15 cellular contexts compared by ENCODE assay signal in the genomic region with DNA sequence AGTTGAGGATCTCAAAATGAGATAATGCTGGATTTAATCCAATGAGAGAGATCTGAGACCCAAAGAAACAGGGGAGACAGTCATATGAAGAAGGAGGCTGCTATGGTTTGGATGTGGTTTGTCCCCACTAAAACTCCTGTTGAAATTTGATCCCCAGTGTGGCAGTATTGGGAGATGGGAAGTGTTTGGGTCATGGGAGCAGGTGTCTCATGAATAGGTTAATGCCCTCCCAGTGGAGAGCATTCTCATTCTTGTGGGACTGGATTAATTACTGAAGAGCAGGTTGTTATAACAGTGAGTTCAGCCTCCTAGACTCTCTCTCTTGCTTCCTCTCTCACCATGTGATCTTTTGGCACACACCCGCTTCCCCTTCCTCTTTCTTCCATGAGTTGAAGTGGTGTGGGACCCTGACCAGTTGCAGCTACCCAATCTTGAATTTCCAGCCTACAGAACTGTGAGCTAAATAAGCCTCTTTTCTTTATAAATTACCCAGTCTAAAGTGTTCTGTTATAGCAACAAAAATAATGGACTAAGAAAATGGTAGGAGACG.
A peak's percentile ranks its signal among the peaks of the same experiment; 100 is the strongest.
DNase-seq lines count a peak whose midpoint lies in the region; ATAC-seq and TF ChIP-seq lines count a peak whose summit lies in the region.
"Had no signal": no experiment of that assay in that cellular context is flagged by ENCODE, and none has a peak within 500 bp of the region (broad histone marks: within the 10 kb centered on the region; RNA-seq: fewer than 3 reads in every experiment).

No MANE protein-coding gene starts in this region.

- H3K27ac ChIP-seq in neural progenitor cell = no peak overlapping the region
- no peak overlapping the region for H3K27ac ChIP-seq in CD8-positive, alpha-beta T cell (ENCODE audit: low read depth, low read length)
- H3K27ac ChIP-seq: left ventricle myocardium inferior had no signal

- no peak overlapping the region for H3K4me3 Mint-ChIP-seq in neural progenitor cell
- H3K4me3 Mint-ChIP-seq in CD8-positive, alpha-beta T cell = no peak overlapping the region
- H3K4me3 Mint-ChIP-seq: activated CD8-positive, alpha-beta T cell treated with anti-CD3 and anti-CD28 coated beads, Interleukin-2, amount 10 ng/mL, durations not matched to agents 7 days and 5 days had no signal

- no peak overlapping the region for H3K4me3 ChIP-seq in neural progenitor cell
- no peak overlapping the region for H3K4me3 ChIP-seq in CD8-positive, alpha-beta T cell (ENCODE audit: low read depth, low read length)
- H3K4me3 ChIP-seq: GM12878, left ventricle myocardium inferior had no signal

- H3K4me2 ChIP-seq in neural progenitor cell = no peak overlapping the region

- H3K9me3 Mint-ChIP-seq in neural progenitor cell = no peaks in the 10 kb centered on the region
- H3K9me3 Mint-ChIP-seq in CD8-positive, alpha-beta T cell = no peaks in the 10 kb centered on the region
- H3K9me3 Mint-ChIP-seq: activated naive CD4-positive, alpha-beta T cell treated with anti-CD3 and anti-CD28 coated beads, Interleukin-2, amount 50 U/mL, for 72 hours had no signal

- TF ChIP-seq CTCF in neural progenitor cell (IDR thresholded peaks at IDR 0.05) = no peak
- no peak for TF ChIP-seq CTCF in CD8-positive, alpha-beta T cell (IDR thresholded peaks at IDR 0.05)

- H3K4me1 Mint-ChIP-seq in neural progenitor cell = peaks cover 6% of the 10 kb centered on the region
- H3K4me1 Mint-ChIP-seq in CD8-positive, alpha-beta T cell (ENCODE audit: low read depth) = no peaks in the 10 kb centered on the region

- no peak overlapping the region for H3K27ac Mint-ChIP-seq in neural progenitor cell
- H3K27ac Mint-ChIP-seq in CD8-positive, alpha-beta T cell = no peak overlapping the region
- H3K27ac Mint-ChIP-seq: activated CD8-positive, alpha-beta T cell treated with anti-CD3 and anti-CD28 coated beads, Interleukin-2, amount 10 ng/mL, durations not matched to agents 7 days and 5 days; activated naive CD4-positive, alpha-beta T cell treated with anti-CD3 and anti-CD28 coated beads, Interleukin-2, amount 50 U/mL, for 72 hours had no signal

- H3K27me3 ChIP-seq in neural progenitor cell = no peaks in the 10 kb centered on the region
- H3K27me3 ChIP-seq in CD8-positive, alpha-beta T cell (ENCODE audit: insufficient read depth, low read length) = no peaks in the 10 kb centered on the region

- H3K27me3 Mint-ChIP-seq in neural progenitor cell (ENCODE audit: insufficient read depth, low read depth) = peaks cover 2% of the 10 kb centered on the region
- peaks cover 7% of the 10 kb centered on the region for H3K27me3 Mint-ChIP-seq in CD8-positive, alpha-beta T cell (ENCODE audit: low read depth)

- DNase-seq in DMS79 treated with DMSO at 0.1 percent for 48 hours (lab: John Stamatoyannopoulos, UW) = peak; percentile 24
- DNase-seq in DMS79 (lab: John Stamatoyannopoulos, UW) = no peak
- peak; percentile 75 for DNase-seq in NCI-H146 (lab: John Stamatoyannopoulos, UW)
- peak; percentile 26 for DNase-seq in SKM-1 (lab: John Stamatoyannopoulos, UW; ENCODE audit: unreplicated experiment)
- DNase-seq in neural progenitor cell (ENCODE audit: low spot score) = peak; percentile 16
- DNase-seq in ecto neural progenitor cell (ENCODE audit: low spot score) = no peak
- no peak for DNase-seq in CD8-positive, alpha-beta T cell
- no peak for DNase-seq in hepatic stellate cell (ENCODE audit: low spot score)
- DNase-seq: activated CD8-positive, alpha-beta T cell treated with anti-CD3 and anti-CD28 coated beads, Interleukin-2, amount 10 ng/mL, durations not matched to agents 7 days and 5 days; caudate nucleus; left ventricle myocardium inferior; NCI-H1048; T-helper 2 cell had no signal

- no peaks in the 10 kb centered on the region for H3K36me3 Mint-ChIP-seq in neural progenitor cell
- no peaks in the 10 kb centered on the region for H3K36me3 Mint-ChIP-seq in CD8-positive, alpha-beta T cell
- H3K36me3 Mint-ChIP-seq: activated naive CD4-positive, alpha-beta T cell treated with anti-CD3 and anti-CD28 coated beads, Interleukin-2, amount 50 U/mL, for 72 hours had no signal

- peaks cover 8% of the 10 kb centered on the region for H3K4me1 ChIP-seq in neural progenitor cell
- no peaks in the 10 kb centered on the region for H3K4me1 ChIP-seq in CD8-positive, alpha-beta T cell (ENCODE audit: insufficient read depth, low read length)

- CTCF ChIA-PET in CD8-positive, alpha-beta T cell (lab: Charles Lee) = no interaction called here

- no peaks in the 10 kb centered on the region for H3K36me3 ChIP-seq in neural progenitor cell
- no peaks in the 10 kb centered on the region for H3K36me3 ChIP-seq in CD8-positive, alpha-beta T cell (ENCODE audit: insufficient read depth, low read length)
- H3K36me3 ChIP-seq: left ventricle myocardium inferior had no signal

- H3F3A ChIP-seq in neural progenitor cell (ENCODE audit: low read depth) = no peaks in the 10 kb centered on the region

- no peak for ATAC-seq in CD8-positive, alpha-beta T cell
- ATAC-seq: activated CD8-positive, alpha-beta T cell treated with anti-CD3 and anti-CD28 coated beads, Interleukin-2, amount 10 ng/mL, durations not matched to agents 7 days and 5 days; activated naive CD4-positive, alpha-beta T cell treated with anti-CD3 and anti-CD28 coated beads, Interleukin-2, amount 50 U/mL, for 72 hours; GM12878 had no signal

- POLR2A ChIA-PET in CD8-positive, alpha-beta T cell (lab: Charles Lee) = no interaction called here

- no peaks in the 10 kb centered on the region for H3K9me3 ChIP-seq in neural progenitor cell (ENCODE audit: low read depth)
- no peaks in the 10 kb centered on the region for H3K9me3 ChIP-seq in CD8-positive, alpha-beta T cell (ENCODE audit: low read length)

- intact Hi-C loops in CD8-positive, alpha-beta T cell (cut with DNase I, micrococcal nuclease) = no loop called here

- no peaks in the 10 kb centered on the region for H3K79me2 ChIP-seq in neural progenitor cell (ENCODE audit: low read depth)

- H2AFZ ChIP-seq in neural progenitor cell (replicated peaks) = no peak overlapping the region

- H3K9ac ChIP-seq in neural progenitor cell = no peak overlapping the region

- no peaks in the 10 kb centered on the region for H4K20me1 ChIP-seq in neural progenitor cell (ENCODE audit: low read depth)

Comparison
In these comparisons a context has a peak if more than half of its experiments do, and no peak if none do; other contexts are left out.
1. DNase-seq: peak in DMS79 treated with DMSO at 0.1 percent for 48 hours (single experiment), NCI-H146 (single experiment), SKM-1 (single experiment) and neural progenitor cell (single experiment); none in DMS79 (single experiment), ecto neural progenitor cell (single experiment), CD8-positive, alpha-beta T cell (0 of 7) and hepatic stellate cell (single experiment).